Comparison of ENCODE assay signal across 8 cellular contexts in genomic region chr19:3572132-3572854, GRCh38. TPM values are rescaled to one million over a fixed set of nuclear protein-coding genes. Genes with fewer than 3 reads are reported as not detected.
DNase-seq lines count a peak whose midpoint lies in the region; ATAC-seq and TF ChIP-seq lines count a peak whose summit lies in the region.

No MANE protein-coding gene starts in this region.

- peak overlapping the region; percentile 60 for H2AK5ac ChIP-seq in trophoblast cell (ENCODE audit: low read length)

- peak overlapping the region; percentile 73 for H4K91ac ChIP-seq in trophoblast cell (ENCODE audit: low read depth, low read length)

- peak overlapping the region; percentile 45 for H2AFZ ChIP-seq in trophoblast cell (ENCODE audit: insufficient read depth, low read length, poor library complexity)

- peak overlapping the region; percentile 33 for H2BK5ac ChIP-seq in trophoblast cell (ENCODE audit: low read depth, low read length, poor library complexity)

- peak overlapping the region; percentile 35 for H3K4ac ChIP-seq in trophoblast cell (ENCODE audit: low read depth, low read length)

- peak overlapping the region; percentile 62 for H3K14ac ChIP-seq in trophoblast cell (ENCODE audit: low read length)

- intact Hi-C loops in adrenal gland (cut with DNase I), result no loop called here
- intact Hi-C loops in heart left ventricle (cut with DNase I), result loop anchor here in 2 of 10 donors (2.0 to 5.0 kb wide), 3 partner anchors 15 to 55 kb away; partner anchors contain the start of genes MFSD12 (in 2 of the 2) and CACTIN (in 1 of the 2)

- peak; percentile 46 to 91 for TF ChIP-seq EP300 in tibial nerve (IDR thresholded peaks at IDR 0.05)

- H3K9ac ChIP-seq in trophoblast cell (ENCODE audit: low read length), result no peak overlapping the region

- peak overlapping the region; percentile 36 for H2BK120ac ChIP-seq in trophoblast cell (ENCODE audit: insufficient read depth, low read length, poor library complexity)

- no peaks in the 10 kb centered on the region for H3K9me3 ChIP-seq in adrenal gland (replicated peaks in 1 of 3)
- H3K9me3 ChIP-seq in heart left ventricle, result no peaks in the 10 kb centered on the region
- peaks cover 2% of the 10 kb centered on the region for H3K9me3 ChIP-seq in trophoblast cell (ENCODE audit: insufficient read depth, low read depth, low read length)
- H3K9me3 ChIP-seq in tibial nerve, result no peaks in the 10 kb centered on the region

- DNase-seq in NCI-H1436 treated with DMSO at 0.1 percent for 48 hours (lab: John Stamatoyannopoulos, UW), result peak; percentile 98
- DNase-seq in T follicular helper cell (ENCODE audit: low read depth), result peak; percentile 99
- DNase-seq in adrenal gland, result peak; percentile 99 to 100 (median 100)
- peak; percentile 100 for DNase-seq in heart left ventricle
- peak; percentile 100 for DNase-seq in trophoblast cell
- peak; percentile 99 for DNase-seq in tibial nerve (ENCODE audit: low spot score in 2 of 2)

- H4K12ac ChIP-seq in trophoblast cell (ENCODE audit: low read depth, low read length), result peak overlapping the region; percentile 59

- no peaks in the 10 kb centered on the region for H3K27me3 ChIP-seq in adrenal gland
- H3K27me3 ChIP-seq in heart left ventricle, result no peaks in the 10 kb centered on the region
- H3K27me3 ChIP-seq in trophoblast cell (ENCODE audit: insufficient read depth, low read length), result no peaks in the 10 kb centered on the region
- H3K27me3 ChIP-seq in tibial nerve, result no peaks in the 10 kb centered on the region

- H3K18ac ChIP-seq in trophoblast cell (ENCODE audit: low read length), result peak overlapping the region; percentile 74

- peak; percentile 91 for ATAC-seq in HG02870 (IDR thresholded peaks at IDR 0.05; ENCODE audit: unreplicated experiment)
- peak; percentile 96 to 98 (median 98) for ATAC-seq in heart left ventricle

- H3K27ac ChIP-seq in adrenal gland (no peak overlapping the region), heart left ventricle (peak overlapping the region in 8 of 12 donors; percentile 14 to 85 (median 50)), trophoblast cell (ENCODE audit: low read depth, low read length) (peak overlapping the region; percentile 31), tibial nerve (peak overlapping the region; percentile 65 to 88 (median 78))

- H3K79me1 ChIP-seq in trophoblast cell (ENCODE audit: low read length), result peaks cover 13% of the 10 kb centered on the region

- 1 to 11% (median 2%) methylated on average over 5 to 48 of the region's 48 CpGs for WGBS in adrenal gland, 4 donors
- WGBS in heart left ventricle, 4 donors, result 2 to 3% (median 2%) methylated on average over 35 to 48 of the region's 48 CpGs
- WGBS in trophoblast cell (ENCODE audit: extremely low coverage, insufficient coverage, insufficient read length), result no CpG with 5 or more reads among the region's 48 CpGs
- WGBS in tibial nerve, 2 donors, result 1% methylated on average over 25 to 46 of the region's 48 CpGs

- H4K8ac ChIP-seq in trophoblast cell (ENCODE audit: low read depth, low read length), result peak overlapping the region; percentile 76

- TF ChIP-seq POLR2A in adrenal gland (IDR thresholded peaks at IDR 0.05) (peak in 1 of 2 donors; percentile 18), heart left ventricle (IDR thresholded peaks at IDR 0.05) (peak in 1 of 2 donors; percentile 11), tibial nerve (IDR thresholded peaks at IDR 0.05) (no peak)

- H3K4me3 ChIP-seq in GM12875 (ENCODE audit: low read depth, low read length) (peak overlapping the region; percentile 42), adrenal gland (peak overlapping the region in 3 of 4 donors; percentile 37 to 81 (median 56)), heart left ventricle (peak overlapping the region in 11 of 12 donors; percentile 29 to 97 (median 84)), trophoblast cell (ENCODE audit: low read depth, low read length) (no peak overlapping the region), tibial nerve (peak overlapping the region; percentile 25 to 85 (median 68))

- H3K36me3 ChIP-seq in adrenal gland (replicated peaks in 1 of 2), result no peaks in the 10 kb centered on the region
- H3K36me3 ChIP-seq in heart left ventricle, result peaks cover 0 to 9% (median 0%) of the 10 kb centered on the region in 9 donors
- peaks cover 20% of the 10 kb centered on the region in 2 experiments for H3K36me3 ChIP-seq in trophoblast cell (ENCODE audit: control insufficient read depth in 1 of 2, insufficient read depth in 2 of 2, low read length in 2 of 2)
- peaks cover 0 to 27% (median 2%) of the 10 kb centered on the region in 3 donors for H3K36me3 ChIP-seq in tibial nerve

- H3K23ac ChIP-seq in trophoblast cell (ENCODE audit: low read length), result no peak overlapping the region

- peaks cover 8% of the 10 kb centered on the region for H3K79me2 ChIP-seq in trophoblast cell (ENCODE audit: control insufficient read depth, insufficient read depth, low read length, poor library complexity)

- H3K4me1 ChIP-seq in adrenal gland (replicated peaks in 1 of 2), result peaks cover 11 to 25% of the 10 kb centered on the region in 2 donors
- H3K4me1 ChIP-seq in heart left ventricle, result peaks cover 0 to 37% (median 22%) of the 10 kb centered on the region in 12 donors
- H3K4me1 ChIP-seq in trophoblast cell (ENCODE audit: control insufficient read depth in 1 of 2, insufficient read depth in 2 of 2, low read length in 2 of 2), result peaks cover 17 to 20% of the 10 kb centered on the region in 2 experiments
- H3K4me1 ChIP-seq in tibial nerve, result peaks cover 0 to 67% (median 23%) of the 10 kb centered on the region in 4 donors

- peak overlapping the region; percentile 69 for H2BK12ac ChIP-seq in trophoblast cell (ENCODE audit: low read length)

- TF ChIP-seq CTCF in GM12875 (IDR thresholded peaks at IDR 0.05; ENCODE audit: borderline replicate concordance, insufficient read depth, low read depth, low read length) (no peak), adrenal gland (IDR thresholded peaks at IDR 0.05) (peak in 1 of 6 experiments; percentile 12), heart left ventricle (IDR thresholded peaks at IDR 0.05) (no peak), tibial nerve (IDR thresholded peaks at IDR 0.05) (peak in 1 of 5 experiments; percentile 6)

- H3K4me2 ChIP-seq in trophoblast cell (ENCODE audit: low read length), result peak overlapping the region; percentile 61

RNA-seq across cellular contexts. Expression of gene HMG20B, which starts 0.5 kb away (rescaled TPM):
- total RNA-seq in adrenal gland (100 to 1,000 TPM in 5 of 8 donors, 10 to 100 TPM in 3; 49.3 to 137 (median 105) TPM), heart left ventricle (10 to 100 TPM; 24.8 to 65.6 (median 35.4) TPM), tibial nerve (100 to 1,000 TPM in 3 of 4 donors, 10 to 100 TPM in 1; 94.0 to 181 (median 153) TPM)
- polyA plus RNA-seq in adrenal gland (100 to 1,000 TPM in 1 of 3 donors, 10 to 100 TPM in 2; 18.1 to 178 (median 100.0) TPM), heart left ventricle (10 to 100 TPM; 48.8 to 68.6 TPM)
- 165 and 170 TPM in 2 replicates for polyA plus RNA-seq in trophoblast cell (2013)

RNA-seq across cellular contexts. Expression of gene GIPC3, which starts 13.0 kb away (rescaled TPM):
- total RNA-seq in adrenal gland (1 to 10 TPM; 2.0 to 5.9 (median 3.4) TPM), heart left ventricle (1 to 10 TPM in 8 of 9 donors, under 1 TPM in 1; 1.00 to 3.3 (median 2.1) TPM), tibial nerve (1 to 10 TPM in 2 of 4 donors, under 1 TPM in 2; 0.21 to 2.4 (median 1.1) TPM)
- polyA plus RNA-seq in adrenal gland (1 to 10 TPM; 1.6 to 4.9 (median 2.6) TPM), heart left ventricle (1 to 10 TPM; 1.2 TPM)
- polyA plus RNA-seq in trophoblast cell (2013), result 0.68 and 0.89 TPM in 2 replicates

RNA-seq across cellular contexts. Expression of gene MFSD12, which starts 14.9 kb away (rescaled TPM):
- total RNA-seq in adrenal gland (100 to 1,000 TPM in 2 of 8 donors, 10 to 100 TPM in 6; 48.0 to 123 (median 66.9) TPM), heart left ventricle (10 to 100 TPM; 15.7 to 62.8 (median 23.4) TPM), tibial nerve (100 to 1,000 TPM in 1 of 4 donors, 10 to 100 TPM in 3; 45.7 to 108 (median 62.8) TPM)
- polyA plus RNA-seq in adrenal gland (10 to 100 TPM; 18.5 to 89.3 (median 48.5) TPM), heart left ventricle (10 to 100 TPM; 19.0 to 51.8 TPM)
- polyA plus RNA-seq in trophoblast cell (2013), result 264 and 290 TPM in 2 replicates

RNA-seq across cellular contexts. Expression of gene TEKTIP1, which starts 33.3 kb away (rescaled TPM):
- total RNA-seq in adrenal gland (1 to 10 TPM in 2 of 8 donors, under 1 TPM in 2, not detected in 4; 0.68 to 3.6 (median 1.1) TPM), heart left ventricle (1 to 10 TPM in 3 of 9 donors, under 1 TPM in 3, not detected in 3; 0.63 to 1.8 (median 0.93) TPM), tibial nerve (1 to 10 TPM in 1 of 4 donors, not detected in 3; 2.4 TPM)
- polyA plus RNA-seq in adrenal gland (1 to 10 TPM in 2 of 3 donors, not detected in 1; 1.1 to 3.5 TPM), heart left ventricle (not detected)
- polyA plus RNA-seq in trophoblast cell (2013), result 0.21 TPM in 1 of 2 replicates, not detected in the other

RNA-seq across cellular contexts. Expression of gene TBXA2R, which starts 34.4 kb away (rescaled TPM):
- total RNA-seq in adrenal gland (10 to 100 TPM in 7 of 8 donors, 1 to 10 TPM in 1; 8.9 to 25.5 (median 17.2) TPM), heart left ventricle (1 to 10 TPM; 2.4 to 5.1 (median 2.9) TPM), tibial nerve (10 to 100 TPM in 1 of 4 donors, 1 to 10 TPM in 3; 4.4 to 11.4 (median 7.2) TPM)
- polyA plus RNA-seq in adrenal gland (1 to 10 TPM; 5.2 to 6.9 (median 6.2) TPM), heart left ventricle (1 to 10 TPM; 1.9 to 2.2 TPM)
- 0.59 and 0.71 TPM in 2 replicates for polyA plus RNA-seq in trophoblast cell (2013)

Comparison
In these comparisons a context has a peak if more than half of its experiments do, and no peak if none do; other contexts are left out.
1. H3K27ac ChIP-seq: peak in heart left ventricle (8 of 12), trophoblast cell (single experiment) and tibial nerve (4 of 4); none in adrenal gland (0 of 5).
2. Peak in every context shown above with its lines, with median percentiles within 50 percentile points of each other: DNase-seq.